13 cellular contexts compared by ENCODE assay signal in the genomic region with DNA sequence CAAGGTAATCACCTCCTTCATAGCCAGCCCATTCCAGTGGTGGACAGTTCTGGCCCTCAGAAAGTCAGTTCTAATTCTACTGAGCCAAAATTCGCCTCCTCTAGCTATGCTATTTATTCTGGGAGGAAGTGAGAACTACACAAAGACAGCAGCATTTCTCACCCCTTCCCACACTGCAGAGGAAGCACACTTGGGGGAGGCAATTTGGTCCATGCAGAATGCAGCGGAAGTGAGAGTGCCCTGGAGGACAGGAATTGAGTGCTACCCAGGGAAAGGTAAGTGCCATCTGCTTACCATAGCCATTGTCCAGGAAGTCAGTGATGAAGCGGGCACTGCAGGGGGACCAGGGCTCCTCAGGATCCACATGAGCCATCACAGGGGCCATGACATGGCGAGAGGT. TPM values are rescaled to one million over a fixed set of nuclear protein-coding genes. Genes with fewer than 3 reads are reported as not detected.
DNase-seq lines count a peak whose midpoint lies in the region; ATAC-seq, FAIRE-seq and TF ChIP-seq lines count a peak whose summit lies in the region.
"Had no signal": no experiment of that assay in that cellular context is flagged by ENCODE, and none has a peak within 500 bp of the region (broad histone marks: within the 10 kb centered on the region; RNA-seq: fewer than 3 reads in every experiment).

No MANE protein-coding gene starts in this region.

- H3K9me3 Mint-ChIP-seq in activated CD8-positive, alpha-beta T cell treated with anti-CD3 and anti-CD28 coated beads, Interleukin-2, amount 10 ng/mL, durations not matched to agents 7 days and 5 days (ENCODE audit: insufficient read depth): no peaks in the 10 kb centered on the region
- H3K9me3 Mint-ChIP-seq in nephron progenitor cell: no peaks in the 10 kb centered on the region

- peak; percentile 86 for FAIRE-seq in GM18507 (lab: Jason Lieb, UNC)

- H3K27me3 Mint-ChIP-seq in activated CD8-positive, alpha-beta T cell treated with anti-CD3 and anti-CD28 coated beads, Interleukin-2, amount 10 ng/mL, durations not matched to agents 7 days and 5 days (ENCODE audit: low read depth): no peaks in the 10 kb centered on the region
- H3K27me3 Mint-ChIP-seq in nephron progenitor cell (ENCODE audit: low read depth, poor library complexity): peaks cover 6% of the 10 kb centered on the region

- no peak overlapping the region for H3K4me3 Mint-ChIP-seq in activated CD8-positive, alpha-beta T cell treated with anti-CD3 and anti-CD28 coated beads, Interleukin-2, amount 10 ng/mL, durations not matched to agents 7 days and 5 days
- no peak overlapping the region for H3K4me3 Mint-ChIP-seq in nephron progenitor cell

- CTCF ChIA-PET in activated CD8-positive, alpha-beta T cell treated with anti-CD3 and anti-CD28 coated beads, Interleukin-2, amount 10 ng/mL, durations not matched to agents 7 days and 5 days (lab: Charles Lee): interaction anchor here (1.1 to 4.7 kb wide), 5 partner anchors 10 to 179 kb away, joined by 3 to 22 read pairs (median 11); partner anchors contain the start of genes PPOX and TOMM40L

- DNase-seq in GM18507 (ENCODE audit: extremely low spot score, insufficient read length, low read depth) (no peak), nephron progenitor cell (no peak), A172 (ENCODE audit: low spot score) (no peak), NCI-H1417 (lab: John Stamatoyannopoulos, UW) (no peak)
- DNase-seq in activated CD8-positive, alpha-beta T cell treated with anti-CD3 and anti-CD28 coated beads, Interleukin-2, amount 10 ng/mL, durations not matched to agents 7 days and 5 days: no peak
- DNase-seq: activated CD4-positive, CD25-positive, alpha-beta regulatory T cell treated with anti-CD3 and anti-CD28 coated beads, Interleukin-2, amount 50 U/mL, for 72 hours; foreskin melanocyte; NCI-H1092 treated with DMSO at 0.1 percent for 48 hours; PC-3 had no signal

- H3K4me1 Mint-ChIP-seq in activated CD8-positive, alpha-beta T cell treated with anti-CD3 and anti-CD28 coated beads, Interleukin-2, amount 10 ng/mL, durations not matched to agents 7 days and 5 days (ENCODE audit: low read depth): peaks cover 61% of the 10 kb centered on the region
- peaks cover 44% of the 10 kb centered on the region for H3K4me1 Mint-ChIP-seq in nephron progenitor cell

- no peak for TF ChIP-seq CTCF in nephron progenitor cell (IDR thresholded peaks at IDR 0.05)

- POLR2A ChIA-PET in activated CD8-positive, alpha-beta T cell treated with anti-CD3 and anti-CD28 coated beads, Interleukin-2, amount 10 ng/mL, durations not matched to agents 7 days and 5 days (lab: Charles Lee): no interaction called here

- H3K27ac Mint-ChIP-seq in activated CD8-positive, alpha-beta T cell treated with anti-CD3 and anti-CD28 coated beads, Interleukin-2, amount 10 ng/mL, durations not matched to agents 7 days and 5 days: peak overlapping the region; percentile 84
- peak overlapping the region; percentile 25 for H3K27ac Mint-ChIP-seq in nephron progenitor cell

- H3K36me3 Mint-ChIP-seq in activated CD8-positive, alpha-beta T cell treated with anti-CD3 and anti-CD28 coated beads, Interleukin-2, amount 10 ng/mL, durations not matched to agents 7 days and 5 days (ENCODE audit: low read depth): no peaks in the 10 kb centered on the region
- H3K36me3 Mint-ChIP-seq in nephron progenitor cell (ENCODE audit: low read depth): peaks cover 4% of the 10 kb centered on the region

- ATAC-seq in GM21786 (IDR thresholded peaks at IDR 0.05; ENCODE audit: unreplicated experiment) (peak; percentile 78), HG03045 (IDR thresholded peaks at IDR 0.05; ENCODE audit: unreplicated experiment) (no peak), GM18868 (IDR thresholded peaks at IDR 0.05; ENCODE audit: unreplicated experiment) (no peak)
- ATAC-seq in activated CD8-positive, alpha-beta T cell treated with anti-CD3 and anti-CD28 coated beads, Interleukin-2, amount 10 ng/mL, durations not matched to agents 7 days and 5 days: no peak
- ATAC-seq: PC-3 had no signal

RNA-seq across cellular contexts. Expression of gene ADAMTS4, which starts 3.7 kb away (rescaled TPM):
- 1 to 10 TPM in 1 of 2 experiments, under 1 TPM in 1; 0.82 to 2.1 TPM for total RNA-seq in activated CD8-positive, alpha-beta T cell treated with anti-CD3 and anti-CD28 coated beads, Interleukin-2, amount 10 ng/mL, durations not matched to agents 7 days and 5 days
- total RNA-seq in A172 (2014; rRNA removed; shearing (Covaris generic)): not detected in 2 replicates
- total RNA-seq: PC-3 had no signal

RNA-seq across cellular contexts. Expression of gene NDUFS2, which starts 7.0 kb away (rescaled TPM):
- total RNA-seq in activated CD8-positive, alpha-beta T cell treated with anti-CD3 and anti-CD28 coated beads, Interleukin-2, amount 10 ng/mL, durations not matched to agents 7 days and 5 days: 10 to 100 TPM; 73.6 to 76.8 TPM
- total RNA-seq in A172 (2014; rRNA removed; shearing (Covaris generic)): 179 and 197 TPM in 2 replicates

RNA-seq across cellular contexts. Expression of gene B4GALT3, which starts 17.9 kb away (rescaled TPM):
- 10 to 100 TPM; 34.2 to 37.0 TPM for total RNA-seq in activated CD8-positive, alpha-beta T cell treated with anti-CD3 and anti-CD28 coated beads, Interleukin-2, amount 10 ng/mL, durations not matched to agents 7 days and 5 days
- 59.5 and 61.1 TPM in 2 replicates for total RNA-seq in A172 (2014; rRNA removed; shearing (Covaris generic))

RNA-seq across cellular contexts. Expression of gene FCER1G, which starts 19.9 kb away (rescaled TPM):
- total RNA-seq in activated CD8-positive, alpha-beta T cell treated with anti-CD3 and anti-CD28 coated beads, Interleukin-2, amount 10 ng/mL, durations not matched to agents 7 days and 5 days: 10 to 100 TPM; 12.0 to 14.0 TPM
- total RNA-seq in A172 (2014; rRNA removed; shearing (Covaris generic)): not detected in 2 replicates
- total RNA-seq: PC-3 had no signal

RNA-seq across cellular contexts. Expression of gene APOA2, which starts 28.3 kb away (rescaled TPM):
- not detected for total RNA-seq in activated CD8-positive, alpha-beta T cell treated with anti-CD3 and anti-CD28 coated beads, Interleukin-2, amount 10 ng/mL, durations not matched to agents 7 days and 5 days
- total RNA-seq in A172 (2014; rRNA removed; shearing (Covaris generic)): not detected in 2 replicates
- total RNA-seq: PC-3, subcutaneous adipose tissue had no signal
